Comparison of ENCODE assay signal across 22 cellular contexts in genomic region chr1:225852413-225853119, GRCh38. TPM values are rescaled to one million over a fixed set of nuclear protein-coding genes. Genes with fewer than 3 reads are reported as not detected.
DNase-seq lines count a peak whose midpoint lies in the region; ATAC-seq, FAIRE-seq and TF ChIP-seq lines count a peak whose summit lies in the region.
"Had no signal": no experiment of that assay in that cellular context is flagged by ENCODE, and none has a peak within 500 bp of the region (broad histone marks: within the 10 kb centered on the region; RNA-seq: fewer than 3 reads in every experiment).

No MANE protein-coding gene starts in this region.

- no peak for DNase-seq in activated T-cell treated with anti-CD3 and anti-CD28 coated beads, Interleukin-2, amount 50 U/mL, for 24 hours
- no peak for DNase-seq in activated T-cell treated with anti-CD3 and anti-CD28 coated beads, Interleukin-2, amount 50 U/mL, for 48 hours
- no peak for DNase-seq in activated naive CD8-positive, alpha-beta T cell treated with anti-CD3 and anti-CD28 coated beads for 36 hours
- no peak for DNase-seq in stimulated activated effector memory CD8-positive, alpha-beta T cell treated with anti-CD3 and anti-CD28 coated beads, Interleukin-12 subunit alpha, Interleukin-12 subunit beta, amount 100 ng/mL, for 72 hours (ENCODE audit: low spot score in 2 of 2)
- DNase-seq in HEK293T (ENCODE audit: extremely low spot score) (no peak), small intestine (no peak)
- DNase-seq: activated CD4-positive, alpha-beta T cell treated with anti-CD3 and anti-CD28 coated beads for 4 hours; heart left ventricle; MG63; NCI-H187; ovary; stimulated activated naive CD4-positive, alpha-beta T cell treated with Interleukin-2 at 50 U/mL for 16 hours; upper lobe of left lung had no signal

- H3K9me3 ChIP-seq in small intestine (ENCODE audit: control insufficient read depth, low read depth) = no peaks in the 10 kb centered on the region
- H3K9me3 ChIP-seq: HAP-1, heart left ventricle, MG63, ovary, Peyer's patch, right lobe of liver, upper lobe of left lung had no signal

- no peaks in the 10 kb centered on the region for H3K9me3 Mint-ChIP-seq in activated T-cell treated with anti-CD3 and anti-CD28 coated beads, Interleukin-2, amount 50 U/mL, for 24 hours
- H3K9me3 Mint-ChIP-seq in IgD-negative memory B cell = no peaks in the 10 kb centered on the region
- peaks cover 2% of the 10 kb centered on the region for H3K9me3 Mint-ChIP-seq in activated naive CD8-positive, alpha-beta T cell treated with anti-CD3 and anti-CD28 coated beads for 36 hours
- H3K9me3 Mint-ChIP-seq in stimulated activated effector memory CD8-positive, alpha-beta T cell treated with anti-CD3 and anti-CD28 coated beads, Interleukin-12 subunit alpha, Interleukin-12 subunit beta, amount 100 ng/mL, for 72 hours = no peaks in the 10 kb centered on the region

- H3K4me1 ChIP-seq in small intestine (ENCODE audit: control insufficient read depth in 2 of 2, insufficient read depth in 1 of 2, low read depth in 1 of 2, low read length in 1 of 2) = peaks cover 0 to 4% of the 10 kb centered on the region in 2 donors

- H3K27me3 Mint-ChIP-seq in activated T-cell treated with anti-CD3 and anti-CD28 coated beads, Interleukin-2, amount 50 U/mL, for 24 hours = no peaks in the 10 kb centered on the region
- H3K27me3 Mint-ChIP-seq in IgD-negative memory B cell = no peaks in the 10 kb centered on the region
- H3K27me3 Mint-ChIP-seq in activated naive CD8-positive, alpha-beta T cell treated with anti-CD3 and anti-CD28 coated beads for 36 hours = no peaks in the 10 kb centered on the region

- WGBS in small intestine, 3 donors = 84 to 88% (median 85%) methylated on average over 11 to 12 of the region's 12 CpGs

- peak overlapping the region; percentile 75 for H3K27ac Mint-ChIP-seq in activated T-cell treated with anti-CD3 and anti-CD28 coated beads, Interleukin-2, amount 50 U/mL, for 24 hours
- H3K27ac Mint-ChIP-seq in IgD-negative memory B cell = peak overlapping the region; percentile 81 to 94 (median 83)
- peak overlapping the region; percentile 72 for H3K27ac Mint-ChIP-seq in activated naive CD8-positive, alpha-beta T cell treated with anti-CD3 and anti-CD28 coated beads for 36 hours
- peak overlapping the region; percentile 85 for H3K27ac Mint-ChIP-seq in stimulated activated effector memory CD8-positive, alpha-beta T cell treated with anti-CD3 and anti-CD28 coated beads, Interleukin-12 subunit alpha, Interleukin-12 subunit beta, amount 100 ng/mL, for 72 hours

- ATAC-seq in stimulated activated effector memory CD8-positive, alpha-beta T cell treated with anti-CD3 and anti-CD28 coated beads, Interleukin-12 subunit alpha, Interleukin-12 subunit beta, amount 100 ng/mL, for 72 hours = no peak
- no peak for ATAC-seq in GM19324 (IDR thresholded peaks at IDR 0.05; ENCODE audit: low FRiP score, unreplicated experiment)
- ATAC-seq: heart left ventricle, SK-N-SH treated with all-trans-retinoic acid at 6 μM for 48 hours had no signal

- no peaks in the 10 kb centered on the region for H3K27me3 ChIP-seq in small intestine (ENCODE audit: control insufficient read depth in 2 of 2, insufficient read depth in 2 of 2, low read length in 2 of 2)
- H3K27me3 ChIP-seq: heart left ventricle, MG63, ovary, Peyer's patch, right lobe of liver, upper lobe of left lung had no signal

- H3K36me3 ChIP-seq in small intestine (ENCODE audit: control insufficient read depth in 2 of 2, insufficient read depth in 2 of 2, low read length in 2 of 2) = peaks cover 0 to 4% of the 10 kb centered on the region in 2 donors
- H3K36me3 ChIP-seq: ovary had no signal

- H3K4me3 ChIP-seq in small intestine (ENCODE audit: low read depth in 1 of 2, low read length in 2 of 2) = no peak overlapping the region
- H3K4me3 ChIP-seq: coronary artery, HAP-1, heart left ventricle, lung, MG63, ovary, Peyer's patch, right lobe of liver, upper lobe of left lung had no signal

- H3K36me3 Mint-ChIP-seq in activated T-cell treated with anti-CD3 and anti-CD28 coated beads, Interleukin-2, amount 50 U/mL, for 24 hours (ENCODE audit: low read depth) = peaks cover 87% of the 10 kb centered on the region
- H3K36me3 Mint-ChIP-seq in IgD-negative memory B cell = peaks cover 8% of the 10 kb centered on the region
- peaks cover 52% of the 10 kb centered on the region for H3K36me3 Mint-ChIP-seq in activated naive CD8-positive, alpha-beta T cell treated with anti-CD3 and anti-CD28 coated beads for 36 hours
- H3K36me3 Mint-ChIP-seq in stimulated activated effector memory CD8-positive, alpha-beta T cell treated with anti-CD3 and anti-CD28 coated beads, Interleukin-12 subunit alpha, Interleukin-12 subunit beta, amount 100 ng/mL, for 72 hours = peaks cover 84% of the 10 kb centered on the region

- no peak overlapping the region for H3K4me3 Mint-ChIP-seq in activated T-cell treated with anti-CD3 and anti-CD28 coated beads, Interleukin-2, amount 50 U/mL, for 24 hours
- peak overlapping the region in 1 of 4 donors; percentile 13 for H3K4me3 Mint-ChIP-seq in IgD-negative memory B cell
- H3K4me3 Mint-ChIP-seq in activated naive CD8-positive, alpha-beta T cell treated with anti-CD3 and anti-CD28 coated beads for 36 hours = no peak overlapping the region
- peak overlapping the region; percentile 7 for H3K4me3 Mint-ChIP-seq in stimulated activated effector memory CD8-positive, alpha-beta T cell treated with anti-CD3 and anti-CD28 coated beads, Interleukin-12 subunit alpha, Interleukin-12 subunit beta, amount 100 ng/mL, for 72 hours

- CTCF ChIA-PET in HEK293T (lab: Yijun Ruan, JAX) = no interaction called here

- H3K4me1 Mint-ChIP-seq in activated T-cell treated with anti-CD3 and anti-CD28 coated beads, Interleukin-2, amount 50 U/mL, for 24 hours (ENCODE audit: low read depth) = peaks cover 59% of the 10 kb centered on the region
- H3K4me1 Mint-ChIP-seq in IgD-negative memory B cell = peaks cover 22 to 37% (median 35%) of the 10 kb centered on the region in 3 donors
- H3K4me1 Mint-ChIP-seq in activated naive CD8-positive, alpha-beta T cell treated with anti-CD3 and anti-CD28 coated beads for 36 hours = peaks cover 48% of the 10 kb centered on the region
- peaks cover 83% of the 10 kb centered on the region for H3K4me1 Mint-ChIP-seq in stimulated activated effector memory CD8-positive, alpha-beta T cell treated with anti-CD3 and anti-CD28 coated beads, Interleukin-12 subunit alpha, Interleukin-12 subunit beta, amount 100 ng/mL, for 72 hours

- no peak overlapping the region for H3K27ac ChIP-seq in small intestine (ENCODE audit: low read depth in 1 of 2, low read length in 1 of 2)
- H3K27ac ChIP-seq: coronary artery, heart left ventricle had no signal

- FAIRE-seq in small intestine (lab: Jason Lieb, UNC) = no peak
- FAIRE-seq: A204.1 had no signal

- POLR2A ChIA-PET in HEK293T (lab: Yijun Ruan, JAX) = interaction anchor here (1.0 to 1.3 kb wide), 2 partner anchors 30 to 75 kb away, joined by 3 read pairs; partner anchors contain the start of genes SRP9 and TMEM63A

TF ChIP-seq in HEK293T, 16 proteins besides CTCF, POLR2A, EP300 and RAD21:
- TF ChIP-seq LEF1 (IDR thresholded peaks at IDR 0.05; ENCODE audit: borderline replicate concordance) (no peak), ZNF384 (IDR thresholded peaks at IDR 0.05) (no peak), FOXK2 (IDR thresholded peaks at IDR 0.05) (no peak), NFRKB (IDR thresholded peaks at IDR 0.05) (no peak), SP1 (IDR thresholded peaks at IDR 0.05) (no peak), FOXM1 (IDR thresholded peaks at IDR 0.05; ENCODE audit: borderline replicate concordance) (no peak), CTBP1 (IDR thresholded peaks at IDR 0.05; ENCODE audit: borderline replicate concordance) (no peak), ARNT (IDR thresholded peaks at IDR 0.05) (no peak), FOXA1 (IDR thresholded peaks at IDR 0.05) (no peak)
TF ChIP-seq in HEK293T: peak in this region for 0.

RNA-seq across cellular contexts. Expression of gene TMEM63A, which starts 29.6 kb away (rescaled TPM):
- polyA plus RNA-seq in IgD-negative memory B cell (32.1 TPM), small intestine (10 to 100 TPM in 2 of 3 donors, 1 to 10 TPM in 1; 5.1 to 52.2 (median 17.9) TPM)
- 10 to 100 TPM; 29.5 to 33.0 TPM for total RNA-seq in activated naive CD8-positive, alpha-beta T cell treated with anti-CD3 and anti-CD28 coated beads for 36 hours

RNA-seq across cellular contexts. Expression of gene LEFTY1, which starts 36.4 kb away (rescaled TPM):
- polyA plus RNA-seq in IgD-negative memory B cell (not detected), small intestine (under 1 TPM in 1 of 3 donors, not detected in 2; 0.19 TPM)
- under 1 TPM in 1 of 2 experiments, not detected in 1; 0.39 TPM for total RNA-seq in activated naive CD8-positive, alpha-beta T cell treated with anti-CD3 and anti-CD28 coated beads for 36 hours

RNA-seq across cellular contexts. Expression of gene EPHX1, which starts 42.6 kb away (rescaled TPM):
- polyA plus RNA-seq in IgD-negative memory B cell (0.26 TPM), small intestine (10 to 100 TPM in 1 of 3 donors, 1 to 10 TPM in 2; 7.6 to 39.1 (median 7.8) TPM)
- total RNA-seq in activated naive CD8-positive, alpha-beta T cell treated with anti-CD3 and anti-CD28 coated beads for 36 hours = 1 to 10 TPM; 2.7 to 4.3 TPM
